8 cellular contexts compared by ENCODE assay signal in genomic region chr19:13731147-13731964, GRCh38. TPM values are rescaled to one million over a fixed set of nuclear protein-coding genes. Genes with fewer than 3 reads are reported as not detected.
A peak's percentile ranks its signal among the peaks of the same experiment; 100 is the strongest.
DNase-seq lines count a peak whose midpoint lies in the region; ATAC-seq and FAIRE-seq lines count a peak whose summit lies in the region.

No MANE protein-coding gene starts in this region.

- H2AFZ ChIP-seq in mesenchymal stem cell (ENCODE audit: low read depth, low read length): peak overlapping the region; percentile 49

- H2BK12ac ChIP-seq in mesenchymal stem cell (ENCODE audit: low read length in 2 of 2): peak overlapping the region; percentile 89 to 93

- H3K4me3 ChIP-seq in endocrine pancreas (ENCODE audit: control insufficient read depth, insufficient read depth, low read length) (peak overlapping the region; percentile 81), mesenchymal stem cell (ENCODE audit: insufficient read depth in 1 of 2, low read depth in 1 of 2, low read length in 2 of 2) (peak overlapping the region; percentile 60 to 83)

- peak; percentile 95 for DNase-seq in COLO668 (lab: John Stamatoyannopoulos, UW; ENCODE audit: unreplicated experiment)
- peak; percentile 99 for DNase-seq in HTR-8/SVneo (ENCODE audit: insufficient read length, low spot score)
- DNase-seq in NOMO-1 treated with DMSO at 0.1 percent for 48 hours (lab: John Stamatoyannopoulos, UW; ENCODE audit: unreplicated experiment): peak; percentile 93
- peak; percentile 84 for DNase-seq in activated CD8-positive, alpha-beta memory T cell treated with anti-CD3 and anti-CD28 coated beads, Interleukin-2, amount 50 U/mL, for 1 hour (ENCODE audit: extremely low read depth)
- peak; percentile 98 for DNase-seq in mesenchymal stem cell
- peak; percentile 84 for DNase-seq in stimulated activated CD8-positive, alpha-beta memory T cell treated with anti-CD3 and anti-CD28 coated beads, Interleukin-12 subunit alpha, Interleukin-12 subunit beta, amount 100 ng/mL, for 24 hours (ENCODE audit: extremely low read depth)

- FAIRE-seq in HTR-8/SVneo (lab: Jason Lieb, UNC): peak; percentile 51

- peak overlapping the region in 1 of 2 experiments; percentile 86 for H3K14ac ChIP-seq in mesenchymal stem cell (ENCODE audit: low read length in 2 of 2)

- H3K36me3 ChIP-seq in endocrine pancreas (ENCODE audit: control insufficient read depth, insufficient read depth, low read length) (no peaks in the 10 kb centered on the region), mesenchymal stem cell (ENCODE audit: control insufficient read depth in 1 of 2, insufficient read depth in 2 of 2, low read depth in 1 of 2, low read length in 2 of 2) (peaks cover 16 to 19% of the 10 kb centered on the region in 2 experiments)

- peaks cover 19% of the 10 kb centered on the region for H3K79me1 ChIP-seq in mesenchymal stem cell (replicated peaks; ENCODE audit: low read length, poor library complexity, severe bottlenecking)

- no peaks in the 10 kb centered on the region for H3K9me3 ChIP-seq in endocrine pancreas (ENCODE audit: control insufficient read depth, low read length)
- no peaks in the 10 kb centered on the region for H3K9me3 ChIP-seq in mesenchymal stem cell (ENCODE audit: control insufficient read depth, low read length)

- peak overlapping the region; percentile 99 for H2AK5ac ChIP-seq in mesenchymal stem cell (ENCODE audit: low read length, severe bottlenecking)

- peak overlapping the region in 1 of 2 experiments; percentile 60 for H3K23ac ChIP-seq in mesenchymal stem cell (ENCODE audit: low read length in 2 of 2)

- peak overlapping the region; percentile 99 for H2BK5ac ChIP-seq in mesenchymal stem cell (ENCODE audit: low read depth, low read length, poor library complexity, severe bottlenecking)

- H4K8ac ChIP-seq in mesenchymal stem cell (ENCODE audit: low read length): peak overlapping the region; percentile 95

- H3K27me3 ChIP-seq in endocrine pancreas (ENCODE audit: control insufficient read depth, insufficient read depth, low read length) (no peaks in the 10 kb centered on the region), mesenchymal stem cell (ENCODE audit: control insufficient read depth in 1 of 2, insufficient read depth in 1 of 2, low read length in 2 of 2) (no peaks in the 10 kb centered on the region)

- peak overlapping the region; percentile 95 to 98 for H3K4ac ChIP-seq in mesenchymal stem cell (ENCODE audit: low read depth in 1 of 2, low read length in 2 of 2)

- H2BK15ac ChIP-seq in mesenchymal stem cell (ENCODE audit: low read depth, poor library complexity, severe bottlenecking): peak overlapping the region; percentile 96

- WGBS in mesenchymal stem cell: under 1% methylated on average over 39 of the region's 39 CpGs

- peak overlapping the region; percentile 79 for H2BK120ac ChIP-seq in mesenchymal stem cell (ENCODE audit: low read depth, low read length)

- H3K9ac ChIP-seq in endocrine pancreas (ENCODE audit: control insufficient read depth, insufficient read depth, low read length): peak overlapping the region; percentile 97
- H3K9ac ChIP-seq in mesenchymal stem cell (ENCODE audit: low read length): peak overlapping the region; percentile 97

- H4K91ac ChIP-seq in mesenchymal stem cell (ENCODE audit: low read length): peak overlapping the region; percentile 93

- peak overlapping the region; percentile 94 to 98 for H3K18ac ChIP-seq in mesenchymal stem cell (ENCODE audit: low read depth in 1 of 2, low read length in 2 of 2)

- H3K4me1 ChIP-seq in endocrine pancreas (ENCODE audit: control insufficient read depth, insufficient read depth, low read length) (peaks cover 6% of the 10 kb centered on the region), mesenchymal stem cell (ENCODE audit: control insufficient read depth, insufficient read depth, low read depth, low read length) (peaks cover 15% of the 10 kb centered on the region)

- peak overlapping the region; percentile 99 for H3K4me2 ChIP-seq in mesenchymal stem cell (ENCODE audit: low read length, poor library complexity, severe bottlenecking)

- peak overlapping the region; percentile 100 for H3K27ac ChIP-seq in mesenchymal stem cell (ENCODE audit: low read length, poor library complexity, severe bottlenecking)

- peak; percentile 92 for ATAC-seq in GM21360 (IDR thresholded peaks at IDR 0.05; ENCODE audit: unreplicated experiment)

RNA-seq across cellular contexts. Expression of gene MRI1, which starts 33.0 kb away (rescaled TPM):
- 26.1 TPM for polyA plus RNA-seq in mesenchymal stem cell (2013, experiment 1 of 2)
- polyA plus RNA-seq in mesenchymal stem cell (2013, experiment 2 of 2): 24.1 TPM

RNA-seq across cellular contexts. Expression of gene C19orf53, which starts 42.9 kb away (rescaled TPM):
- 327 TPM for polyA plus RNA-seq in mesenchymal stem cell (2013, experiment 1 of 2)
- 323 TPM for polyA plus RNA-seq in mesenchymal stem cell (2013, experiment 2 of 2)

Comparison
In these comparisons a context has a peak if more than half of its experiments do, and no peak if none do; other contexts are left out.
1. Peak in every context shown above with its lines: DNase-seq, ATAC-seq, H3K4me3 ChIP-seq and H3K27ac ChIP-seq.